ENCODE assay signal across 28 cellular contexts in genomic region chr13:52118095-52118494, GRCh38. TPM values are rescaled to one million over a fixed set of nuclear protein-coding genes. Genes with fewer than 3 reads are reported as not detected.
"Had no signal": no experiment of that assay in that cellular context is flagged by ENCODE, and none has a peak within 500 bp of the region (broad histone marks: within the 10 kb centered on the region; RNA-seq: fewer than 3 reads in every experiment).

No MANE protein-coding gene starts in this region.

- H3K36me3 ChIP-seq: colonic mucosa, esophagus muscularis mucosa, gastroesophageal sphincter, heart left ventricle, left lung, lower lobe of right lung had no signal

- FAIRE-seq: endometrium, endothelial cell of umbilical vein, frontal cortex had no signal

- H3K9me3 Mint-ChIP-seq: dendritic cell treated with granulocyte-macrophage colony-stimulating factor and Interleukin-4, amounts not matched to agents 40 ng/mL and 50 ng/mL, for 4 days; effector memory CD8-positive, alpha-beta T cell; endodermal cell; immature natural killer cell; mesothelial cell of epicardium; naive B cell; naive thymus-derived CD8-positive, alpha-beta T cell had no signal

- H3K4me3 Mint-ChIP-seq: dendritic cell treated with granulocyte-macrophage colony-stimulating factor and Interleukin-4, amounts not matched to agents 40 ng/mL and 50 ng/mL, for 4 days; effector memory CD8-positive, alpha-beta T cell; endodermal cell; immature natural killer cell; mesothelial cell of epicardium; naive B cell; naive thymus-derived CD8-positive, alpha-beta T cell had no signal

- H3K4me1 ChIP-seq: colonic mucosa, esophagus muscularis mucosa, foreskin keratinocyte, gastroesophageal sphincter, heart left ventricle, left lung, lower lobe of right lung had no signal

- H3K4me3 ChIP-seq: colonic mucosa, esophagus muscularis mucosa, gastroesophageal sphincter, heart left ventricle, hepatocyte, left lung, lower lobe of right lung, mucosa of descending colon had no signal

- H3K27me3 ChIP-seq: colonic mucosa, esophagus muscularis mucosa, gastroesophageal sphincter, heart left ventricle, hepatocyte, left lung had no signal

- H2AFZ ChIP-seq: hepatocyte had no signal

- H3K36me3 Mint-ChIP-seq: immature natural killer cell; mesothelial cell of epicardium; naive B cell; naive thymus-derived CD8-positive, alpha-beta T cell had no signal

- ATAC-seq: effector memory CD8-positive, alpha-beta T cell; foreskin keratinocyte; gastroesophageal sphincter; heart left ventricle; left cardiac atrium; left lung; left ventricle myocardium superior; lower lobe of right lung; mucosa of descending colon; naive thymus-derived CD8-positive, alpha-beta T cell had no signal

- H3K27ac Mint-ChIP-seq: dendritic cell treated with granulocyte-macrophage colony-stimulating factor and Interleukin-4, amounts not matched to agents 40 ng/mL and 50 ng/mL, for 4 days; endodermal cell; immature natural killer cell; mesothelial cell of epicardium; naive B cell; naive thymus-derived CD8-positive, alpha-beta T cell had no signal

- H3K79me2 ChIP-seq: hepatocyte had no signal

- H3K4me2 ChIP-seq: hepatocyte had no signal

- DNase-seq: colonic mucosa; cortex of kidney; effector CD8-positive, alpha-beta T cell; effector memory CD8-positive, alpha-beta T cell; endodermal cell; foreskin keratinocyte; heart left ventricle; hypothalamus; immature natural killer cell; left cardiac atrium; left lung; left ventricle myocardium superior; lower lobe of right lung; mesenchymal stem cell; mucosa of descending colon; naive B cell; naive thymus-derived CD8-positive, alpha-beta T cell had no signal

- H3K27ac ChIP-seq: colonic mucosa, esophagus muscularis mucosa, foreskin keratinocyte, gastroesophageal sphincter, heart left ventricle, hepatocyte, left lung, lower lobe of right lung had no signal

- H3K9me3 ChIP-seq: colonic mucosa, esophagus muscularis mucosa, gastroesophageal sphincter, heart left ventricle, left lung, lower lobe of right lung, mucosa of descending colon had no signal

- H3K4me1 Mint-ChIP-seq: immature natural killer cell; naive B cell; naive thymus-derived CD8-positive, alpha-beta T cell had no signal

RNA-seq across cellular contexts. Expression of gene NEK5, which starts 10.8 kb away (rescaled TPM):
- total RNA-seq: epithelial cell of proximal tubule; foreskin keratinocyte; mesenteric fat pad; myocyte; naive thymus-derived CD8-positive, alpha-beta T cell had no signal
- polyA plus RNA-seq: naive thymus-derived CD8-positive, alpha-beta T cell had no signal
